In genomic region chr2:133566967-133567645, GRCh38 we compare ENCODE assay signal across 8 cellular contexts. TPM values are rescaled to one million over a fixed set of nuclear protein-coding genes. Genes with fewer than 3 reads are reported as not detected.
DNase-seq lines count a peak whose midpoint lies in the region; ATAC-seq and TF ChIP-seq lines count a peak whose summit lies in the region.

No MANE protein-coding gene starts in this region.

- H3K4me3 ChIP-seq in MG63 (no peak overlapping the region), left lung (no peak overlapping the region), testis (no peak overlapping the region)

- intact Hi-C loops in left lung (cut with DNase I) (no loop called here), testis (cut with DNase I; ENCODE audit: low total_unique reads) (no loop called here)

- WGBS in testis, 2 donors = 35 to 50% methylated on average over 8 of the region's 8 CpGs

- peaks cover 0 to 10% of the 10 kb centered on the region in 2 donors for H3K4me1 ChIP-seq in left lung
- H3K4me1 ChIP-seq in testis = peaks cover 10% of the 10 kb centered on the region

- DNase-seq in MG63 = peak; percentile 64
- DNase-seq in ecto neural progenitor cell (ENCODE audit: low spot score) = peak; percentile 64
- DNase-seq in left lung = peak; percentile 51 to 69
- peak; percentile 71 for DNase-seq in testis
- DNase-seq in SKM-1 treated with dmso at 0.1 percent for 144 hours (lab: John Stamatoyannopoulos, UW; ENCODE audit: unreplicated experiment) = no peak
- no peak for DNase-seq in activated naive CD4-positive, alpha-beta T cell treated with anti-CD3 and anti-CD28 coated beads, Interleukin-2, amount 50 U/mL, for 16 hours
- no peak for DNase-seq in SW 1271 (lab: John Stamatoyannopoulos, UW)

- peak; percentile 83 for ATAC-seq in left lung
- no peak for ATAC-seq in HG03045 (IDR thresholded peaks at IDR 0.05; ENCODE audit: unreplicated experiment)

- H3K36me3 ChIP-seq in MG63 (no peaks in the 10 kb centered on the region), left lung (no peaks in the 10 kb centered on the region), testis (ENCODE audit: low read depth, missing control alignments) (no peaks in the 10 kb centered on the region)

- TF ChIP-seq POLR2A in testis (IDR thresholded peaks at IDR 0.05) = no peak

- H3K27me3 ChIP-seq in MG63 = no peaks in the 10 kb centered on the region
- no peaks in the 10 kb centered on the region for H3K27me3 ChIP-seq in left lung
- no peaks in the 10 kb centered on the region for H3K27me3 ChIP-seq in testis

- H3K9me3 ChIP-seq in MG63 = no peaks in the 10 kb centered on the region
- H3K9me3 ChIP-seq in left lung = no peaks in the 10 kb centered on the region
- no peaks in the 10 kb centered on the region for H3K9me3 ChIP-seq in testis

- TF ChIP-seq CTCF in left lung (IDR thresholded peaks at IDR 0.05) = no peak
- no peak for TF ChIP-seq CTCF in testis (IDR thresholded peaks at IDR 0.05)

- H3K27ac ChIP-seq in left lung (no peak overlapping the region), testis (peak overlapping the region in 1 of 2 donors; percentile 8)

RNA-seq across cellular contexts. Expression of gene NCKAP5, which starts 1.2 kb away (rescaled TPM):
- not detected in 2 replicates for total RNA-seq in MG63 (2014; rRNA removed; shearing (Covaris generic); ENCODE audit: low replicate concordance)
- 1 to 10 TPM; 4.0 to 9.3 TPM for total RNA-seq in left lung
- total RNA-seq in testis = 1 to 10 TPM; 6.3 to 7.6 TPM
- 3.0 TPM for polyA plus RNA-seq in testis (ENCODE audit: insufficient read depth, low read depth, low replicate concordance)

Comparison
In these comparisons a context has a peak if more than half of its experiments do, and no peak if none do; other contexts are left out.
1. DNase-seq: peak in MG63 (single experiment), ecto neural progenitor cell (single experiment), left lung (2 of 2) and testis (single experiment); none in SKM-1 treated with dmso at 0.1 percent for 144 hours (single experiment), activated naive CD4-positive, alpha-beta T cell treated with anti-CD3 and anti-CD28 coated beads, Interleukin-2, amount 50 U/mL, for 16 hours (single experiment) and SW 1271 (0 of 2).